26 cellular contexts compared by ENCODE assay signal in the genomic region with DNA sequence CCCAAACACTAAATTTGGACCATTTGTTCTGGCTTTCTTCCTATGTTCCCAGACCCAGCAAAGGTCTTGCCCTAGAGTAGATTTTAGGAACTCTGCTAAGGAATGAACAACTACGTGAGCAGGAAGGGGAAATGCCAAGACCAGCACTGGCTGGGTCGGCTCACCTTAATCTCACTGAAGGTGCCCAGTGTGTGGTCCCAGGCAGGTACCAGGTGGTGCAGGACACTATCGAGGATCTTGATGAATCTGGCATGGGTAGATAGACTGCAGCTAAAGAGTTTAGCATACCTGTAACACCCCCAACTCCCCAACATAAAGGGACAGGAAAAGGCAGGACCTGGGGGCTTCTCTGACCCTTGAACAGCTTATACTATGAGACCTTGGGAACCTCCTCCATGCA.
"Had no signal": no experiment of that assay in that cellular context is flagged by ENCODE, and none has a peak within 500 bp of the region (broad histone marks: within the 10 kb centered on the region; RNA-seq: fewer than 3 reads in every experiment).

No MANE protein-coding gene starts in this region.

- H3K4me3 ChIP-seq: coronary artery, dorsolateral prefrontal cortex, heart right ventricle, right atrium auricular region, thoracic aorta had no signal

- H3K9me3 Mint-ChIP-seq: activated CD4-positive, alpha-beta memory T cell treated with anti-CD3 and anti-CD28 coated beads for 36 hours; activated naive CD8-positive, alpha-beta T cell treated with anti-CD3 and anti-CD28 coated beads for 36 hours; activated T-cell treated with anti-CD3 and anti-CD28 coated beads, Interleukin-2, amount 50 U/mL, for 4 hours; activated T-helper 2 cell treated with anti-CD3 and anti-CD28 coated beads, Interferon-gamma antibody, Interleukin-2, Interleukin-4, amounts not matched to agents 10 μg/mL and 5 μg/mL and 100 μg/mL, durations not matched to agents 14 hours and 24 hours and 36 hours; mesothelial cell of epicardium; naive B cell had no signal

- H3K9me3 ChIP-seq: heart right ventricle, right atrium auricular region, thoracic aorta had no signal

- H3K27me3 Mint-ChIP-seq: activated CD4-positive, alpha-beta memory T cell treated with anti-CD3 and anti-CD28 coated beads for 36 hours; activated naive CD8-positive, alpha-beta T cell treated with anti-CD3 and anti-CD28 coated beads for 36 hours; naive B cell; T-helper 17 cell had no signal

- H3K4me3 Mint-ChIP-seq: activated CD4-positive, alpha-beta memory T cell treated with anti-CD3 and anti-CD28 coated beads for 36 hours; activated naive CD8-positive, alpha-beta T cell treated with anti-CD3 and anti-CD28 coated beads for 36 hours; mesothelial cell of epicardium; T-helper 17 cell had no signal

- ATAC-seq: activated CD4-positive, CD25-positive, alpha-beta regulatory T cell treated with anti-CD3 and anti-CD28 coated beads, Interleukin-2, amount 50 U/mL, for 24 hours; activated T-cell treated with anti-CD3 and anti-CD28 coated beads, Interleukin-2, amount 50 U/mL, for 4 hours; esophagus mucosa; foreskin keratinocyte; heart right ventricle; T-helper 17 cell had no signal

- H3K27ac ChIP-seq: brain microvascular endothelial cell, coronary artery, dorsolateral prefrontal cortex, foreskin keratinocyte, heart right ventricle, right atrium auricular region, thoracic aorta, WERI-Rb-1 had no signal

- H3K27ac Mint-ChIP-seq: activated CD4-positive, alpha-beta memory T cell treated with anti-CD3 and anti-CD28 coated beads for 36 hours; activated naive CD8-positive, alpha-beta T cell treated with anti-CD3 and anti-CD28 coated beads for 36 hours; activated T-helper 2 cell treated with anti-CD3 and anti-CD28 coated beads, Interferon-gamma antibody, Interleukin-2, Interleukin-4, amounts not matched to agents 10 μg/mL and 5 μg/mL and 100 μg/mL, durations not matched to agents 14 hours and 24 hours and 36 hours; mesothelial cell of epicardium had no signal

- H3K27me3 ChIP-seq: brain microvascular endothelial cell, dorsolateral prefrontal cortex, foreskin keratinocyte, heart right ventricle, right atrium auricular region had no signal

- DNase-seq: activated CD4-positive, alpha-beta memory T cell treated with anti-CD3 and anti-CD28 coated beads for 36 hours; activated CD4-positive, alpha-beta T cell treated with anti-CD3 and anti-CD28 coated beads for 48 hours; activated CD8-positive, alpha-beta memory T cell treated with anti-CD3 and anti-CD28 coated beads, Interleukin-2, amount 50 U/mL, for 4 hours; activated naive CD4-positive, alpha-beta T cell treated with Interleukin-2 at 50 U/mL for 16 hours; activated naive CD8-positive, alpha-beta T cell treated with anti-CD3 and anti-CD28 coated beads for 36 hours; activated T-cell treated with anti-CD3 and anti-CD28 coated beads, Interleukin-2, amount 50 U/mL, for 4 hours; amniotic stem cell; brain microvascular endothelial cell; dorsolateral prefrontal cortex; foreskin keratinocyte; heart right ventricle; naive B cell; nucleus accumbens; stimulated activated CD4-positive, alpha-beta T cell treated with anti-CD3 and anti-CD28 coated beads, Interleukin-15, amount 100 ng/mL, for 24 hours; stimulated activated CD4-positive, alpha-beta T cell treated with anti-CD3 and anti-CD28 coated beads, Interleukin-2, amount 100 ng/mL, for 24 hours; stimulated activated naive CD4-positive, alpha-beta T cell treated with Interleukin-2 at 50 U/mL for 16 hours; T-helper 17 cell; T1000; WERI-Rb-1 had no signal
